ENCODE assay signal across 32 cellular contexts in genomic region chr18:59649575-59649974, GRCh38. TPM values are rescaled to one million over a fixed set of nuclear protein-coding genes. Genes with fewer than 3 reads are reported as not detected.
"Had no signal": no experiment of that assay in that cellular context is flagged by ENCODE, and none has a peak within 500 bp of the region (broad histone marks: within the 10 kb centered on the region; RNA-seq: fewer than 3 reads in every experiment).

No MANE protein-coding gene starts in this region.

- ATAC-seq: effector memory CD8-positive, alpha-beta T cell; esophagus mucosa; gastrocnemius medialis; left cardiac atrium; stimulated activated memory B cell treated with anti-CD40 and anti-IgM and Interleukin-4, amounts not matched to agents 10 μg/mL and 1 μg/mL and 100 μg/mL, for 72 hours had no signal

- FAIRE-seq: colon, endothelial cell of umbilical vein, islet of Langerhans, TTC549, urothelium cell line had no signal

- H3K4me1 ChIP-seq: adrenal gland, ascending aorta, gastrocnemius medialis, stomach, suprapubic skin, tibial nerve had no signal

- H3K4me3 Mint-ChIP-seq: activated naive CD8-positive, alpha-beta T cell; activated T-cell treated with anti-CD3 and anti-CD28 coated beads, Interleukin-2, amount 50 U/mL, for 24 hours; effector memory CD8-positive, alpha-beta T cell; memory B cell; neural crest cell; stimulated activated memory B cell treated with anti-CD40 and anti-IgM and Interleukin-4, amounts not matched to agents 10 μg/mL and 1 μg/mL and 100 μg/mL, for 72 hours had no signal

- H3K27ac Mint-ChIP-seq: activated naive CD8-positive, alpha-beta T cell; activated T-cell treated with anti-CD3 and anti-CD28 coated beads, Interleukin-2, amount 50 U/mL, for 24 hours; activated T-helper 2 cell treated with anti-CD3 and anti-CD28 coated beads, Interferon-gamma antibody, Interleukin-2, Interleukin-4, amounts not matched to agents 10 μg/mL and 5 μg/mL and 100 μg/mL, durations not matched to agents 14 hours and 24 hours and 36 hours; effector memory CD8-positive, alpha-beta T cell; memory B cell; progenitor cell of endocrine pancreas; stimulated activated memory B cell treated with anti-CD40 and anti-IgM and Interleukin-4, amounts not matched to agents 10 μg/mL and 1 μg/mL and 100 μg/mL, for 72 hours had no signal

- H3K27me3 ChIP-seq: adrenal gland, ascending aorta, brain microvascular endothelial cell, gastrocnemius medialis, tibial nerve had no signal

- DNase-seq: activated CD4-positive, alpha-beta T cell treated with anti-CD3 and anti-CD28 coated beads for 1 hour; activated CD8-positive, alpha-beta memory T cell treated with anti-CD3 and anti-CD28 coated beads for 24 hours; activated CD8-positive, alpha-beta memory T cell treated with anti-CD3 and anti-CD28 coated beads, Interleukin-2, amount 50 U/mL, for 4 hours; activated naive CD4-positive, alpha-beta T cell; activated T-cell treated with anti-CD3 and anti-CD28 coated beads, Interleukin-2, amount 50 U/mL, for 24 hours; adrenal gland; brain microvascular endothelial cell; caudate nucleus; effector memory CD8-positive, alpha-beta T cell; gastrocnemius medialis; hypothalamus; left cardiac atrium; stimulated activated CD4-positive, alpha-beta T cell treated with anti-CD3 and anti-CD28 coated beads, Interleukin-15, amount 100 ng/mL, for 24 hours; stomach; T-helper 1 cell had no signal

- H3K27ac ChIP-seq: adrenal gland, ascending aorta, brain microvascular endothelial cell, gastrocnemius medialis, stomach, suprapubic skin, tibial nerve, WERI-Rb-1 had no signal

- H3K4me3 ChIP-seq: adrenal gland, ascending aorta, gastrocnemius medialis, smooth muscle cell, stomach, suprapubic skin, tibial nerve had no signal

- H3K36me3 ChIP-seq: adrenal gland, ascending aorta, brain microvascular endothelial cell, gastrocnemius medialis, stomach, suprapubic skin, tibial nerve, WERI-Rb-1 had no signal

- H3K27me3 Mint-ChIP-seq: activated naive CD8-positive, alpha-beta T cell had no signal

- H3K4me1 Mint-ChIP-seq: memory B cell; neural crest cell; stimulated activated memory B cell treated with anti-CD40 and anti-IgM and Interleukin-4, amounts not matched to agents 10 μg/mL and 1 μg/mL and 100 μg/mL, for 72 hours had no signal

- H3K36me3 Mint-ChIP-seq: activated naive CD8-positive, alpha-beta T cell; memory B cell; stimulated activated memory B cell treated with anti-CD40 and anti-IgM and Interleukin-4, amounts not matched to agents 10 μg/mL and 1 μg/mL and 100 μg/mL, for 72 hours had no signal

- H3K4me2 ChIP-seq: smooth muscle cell had no signal

- H3K9me3 Mint-ChIP-seq: activated T-cell treated with anti-CD3 and anti-CD28 coated beads, Interleukin-2, amount 50 U/mL, for 24 hours; activated T-helper 2 cell treated with anti-CD3 and anti-CD28 coated beads, Interferon-gamma antibody, Interleukin-2, Interleukin-4, amounts not matched to agents 10 μg/mL and 5 μg/mL and 100 μg/mL, durations not matched to agents 14 hours and 24 hours and 36 hours; memory B cell; neural crest cell; stimulated activated memory B cell treated with anti-CD40 and anti-IgM and Interleukin-4, amounts not matched to agents 10 μg/mL and 1 μg/mL and 100 μg/mL, for 72 hours had no signal

RNA-seq across cellular contexts. Expression of gene CCBE1, which starts 47.6 kb away (rescaled TPM):
- total RNA-seq: activated T-helper 2 cell treated with anti-CD3 and anti-CD28 coated beads, Interferon-gamma antibody, Interleukin-2, Interleukin-4, amounts not matched to agents 10 μg/mL and 5 μg/mL and 100 μg/mL, durations not matched to agents 14 hours and 24 hours and 36 hours; endothelial cell of umbilical vein had no signal
- polyA plus RNA-seq: smooth muscle cell had no signal
